ENCODE assay signal across 1 cellular context in genomic region chr1:206953126-206953525, GRCh38.
TF ChIP-seq lines count a peak whose summit lies in the region.

No MANE protein-coding gene starts in this region.

TF ChIP-seq in HepG2, 621 proteins besides CTCF, POLR2A, EP300 and RAD21:
- TF ChIP-seq ZNF335 (CRISPR knock-in tag; IDR thresholded peaks at IDR 0.05) (no peak), ZUFSP (CRISPR knock-in tag; IDR thresholded peaks at IDR 0.05; ENCODE audit: borderline replicate concordance) (no peak), ZNF589 (CRISPR knock-in tag; conservative IDR thresholded peaks at IDR 0.05) (no peak), LCORL (IDR thresholded peaks at IDR 0.05) (no peak), LCORL (CRISPR knock-in tag; IDR thresholded peaks at IDR 0.05) (no peak), FOXP4 (CRISPR knock-in tag; IDR thresholded peaks at IDR 0.05) (no peak), ZNF761 (CRISPR knock-in tag; conservative IDR thresholded peaks at IDR 0.05) (no peak), SKI (IDR thresholded peaks at IDR 0.05; ENCODE audit: partially characterized antibody) (no peak), TFDP1 (CRISPR knock-in tag; IDR thresholded peaks at IDR 0.05; ENCODE audit: borderline replicate concordance) (no peak), ZNF629 (CRISPR knock-in tag; conservative IDR thresholded peaks at IDR 0.05) (peak; percentile 93), HNRNPL (IDR thresholded peaks at IDR 0.05; ENCODE audit: low read depth, low read length) (no peak), YY1 (IDR thresholded peaks at IDR 0.05; ENCODE audit: insufficient read depth, insufficient replicate concordance, low read depth, low read length) (no peak), TFAP4 (IDR thresholded peaks at IDR 0.05; ENCODE audit: borderline replicate concordance, low read depth) (no peak), THAP7 (CRISPR knock-in tag; IDR thresholded peaks at IDR 0.05) (no peak), DZIP1 (CRISPR knock-in tag; IDR thresholded peaks at IDR 0.05) (no peak), SKIL (CRISPR knock-in tag; IDR thresholded peaks at IDR 0.05; ENCODE audit: borderline replicate concordance) (no peak), DNMT1 (CRISPR knock-in tag; IDR thresholded peaks at IDR 0.05) (no peak), MAFF (IDR thresholded peaks at IDR 0.05; ENCODE audit: low read depth, low read length) (no peak), KDM1A (CRISPR knock-in tag; IDR thresholded peaks at IDR 0.05) (0 out of 2 replicates have a peak, but pooled peaks have one; percentile 11), ZMYM3 (CRISPR knock-in tag; IDR thresholded peaks at IDR 0.05) (peak; percentile 54; the same call in 1 of the 2 replicates), ZFP37 (CRISPR knock-in tag; IDR thresholded peaks at IDR 0.05; ENCODE audit: borderline replicate concordance) (no peak), ZBTB38 (CRISPR knock-in tag; IDR thresholded peaks at IDR 0.05) (no peak), ZNF501 (CRISPR knock-in tag; IDR thresholded peaks at IDR 0.05) (no peak)
